11 cellular contexts compared by ENCODE assay signal in genomic region chr3:15148614-15149013, GRCh38. TPM values are rescaled to one million over a fixed set of nuclear protein-coding genes. Genes with fewer than 3 reads are reported as not detected.
DNase-seq lines count a peak whose midpoint lies in the region; ATAC-seq and TF ChIP-seq lines count a peak whose summit lies in the region.
"Had no signal": no experiment of that assay in that cellular context is flagged by ENCODE, and none has a peak within 500 bp of the region (broad histone marks: within the 10 kb centered on the region; RNA-seq: fewer than 3 reads in every experiment).

No MANE protein-coding gene starts in this region.

- no peak overlapping the region for H3K9ac ChIP-seq in DND-41 (ENCODE audit: low read depth, low read length)

- no peaks in the 10 kb centered on the region for H3K79me2 ChIP-seq in DND-41 (ENCODE audit: insufficient read depth, low read length)

- no peak overlapping the region for H3K27ac Mint-ChIP-seq in activated CD4-positive, alpha-beta memory T cell treated with anti-CD3 and anti-CD28 coated beads for 36 hours
- H3K27ac Mint-ChIP-seq: activated T-helper 2 cell treated with anti-CD3 and anti-CD28 coated beads, Interferon-gamma antibody, Interleukin-2, Interleukin-4, amounts not matched to agents 10 μg/mL and 5 μg/mL and 100 μg/mL, durations not matched to agents 14 hours and 24 hours and 36 hours; stimulated activated naive CD8-positive, alpha-beta T cell treated with anti-CD3 and anti-CD28 coated beads, Interleukin-15, amount 100 ng/mL, for 72 hours had no signal

- WGBS in body of pancreas, 2 donors = 36 to 44% methylated on average over 3 of the region's 3 CpGs

- no peak overlapping the region for H3K27ac ChIP-seq in DND-41 (ENCODE audit: low read length)
- no peak overlapping the region for H3K27ac ChIP-seq in body of pancreas
- H3K27ac ChIP-seq in lower lobe of right lung = no peak overlapping the region

- POLR2A ChIA-PET in activated CD4-positive, alpha-beta memory T cell treated with anti-CD3 and anti-CD28 coated beads for 36 hours (lab: Charles Lee) = no interaction called here

- H3K4me1 ChIP-seq in DND-41 (ENCODE audit: insufficient read depth, low read length) = no peaks in the 10 kb centered on the region
- peaks cover 3% of the 10 kb centered on the region for H3K4me1 ChIP-seq in body of pancreas
- H3K4me1 ChIP-seq in lower lobe of right lung = no peaks in the 10 kb centered on the region

- no peak overlapping the region for H2AFZ ChIP-seq in DND-41 (ENCODE audit: low read depth, low read length)

- peaks cover 18% of the 10 kb centered on the region for H3K27me3 Mint-ChIP-seq in activated CD4-positive, alpha-beta memory T cell treated with anti-CD3 and anti-CD28 coated beads for 36 hours

- peak; percentile 9 for DNase-seq in DND-41
- peak; percentile 22 for DNase-seq in LHCN-M2 (ENCODE audit: low read depth)
- DNase-seq in body of pancreas = peak; percentile 22 to 67 (median 54)
- no peak for DNase-seq in lower lobe of right lung
- DNase-seq in DMS114 treated with DMSO at 0.1 percent for 48 hours (lab: John Stamatoyannopoulos, UW; ENCODE audit: unreplicated experiment) = no peak
- no peak for DNase-seq in activated CD4-positive, alpha-beta memory T cell treated with anti-CD3 and anti-CD28 coated beads for 36 hours
- DNase-seq in GM19240 (ENCODE audit: insufficient read length, low spot score) = no peak
- DNase-seq: NCI-H2171 treated with DMSO at 0.1 percent for 48 hours; stimulated activated naive CD8-positive, alpha-beta T cell treated with anti-CD3 and anti-CD28 coated beads, Interleukin-15, amount 100 ng/mL, for 72 hours had no signal

- TF ChIP-seq CTCF in DND-41 (IDR thresholded peaks at IDR 0.05; ENCODE audit: borderline replicate concordance, extremely low read depth, low read length, poor library complexity, severe bottlenecking) = peak; percentile 20
- peak in 1 of 7 experiments; percentile 27 for TF ChIP-seq CTCF in body of pancreas (IDR thresholded peaks at IDR 0.05)
- TF ChIP-seq CTCF in lower lobe of right lung (IDR thresholded peaks at IDR 0.05) = no peak

- no peaks in the 10 kb centered on the region for H3K4me1 Mint-ChIP-seq in activated CD4-positive, alpha-beta memory T cell treated with anti-CD3 and anti-CD28 coated beads for 36 hours (ENCODE audit: low read depth)
- H3K4me1 Mint-ChIP-seq: stimulated activated naive CD8-positive, alpha-beta T cell treated with anti-CD3 and anti-CD28 coated beads, Interleukin-15, amount 100 ng/mL, for 72 hours had no signal

- CTCF ChIA-PET in activated CD4-positive, alpha-beta memory T cell treated with anti-CD3 and anti-CD28 coated beads for 36 hours (lab: Charles Lee) = interaction anchor here (1.3 kb wide), 1 partner anchor 30 kb away, joined by 4 read pairs; no protein-coding TSS in a partner anchor

- ATAC-seq in DND-41 (ENCODE audit: insufficient read depth, low read depth) = peak; percentile 61; the same call in 1 of the 3 replicates
- ATAC-seq in body of pancreas = peak; percentile 68
- peak; percentile 40 to 49 for ATAC-seq in lower lobe of right lung
- no peak for ATAC-seq in GM19395 (IDR thresholded peaks at IDR 0.05; ENCODE audit: unreplicated experiment)
- ATAC-seq: stimulated activated naive CD8-positive, alpha-beta T cell treated with anti-CD3 and anti-CD28 coated beads, Interleukin-15, amount 100 ng/mL, for 72 hours had no signal

- no peak overlapping the region for H3K4me3 ChIP-seq in DND-41 (ENCODE audit: low read depth in 1 of 2, low read length in 2 of 2)
- H3K4me3 ChIP-seq in body of pancreas = no peak overlapping the region
- H3K4me3 ChIP-seq in lower lobe of right lung = no peak overlapping the region

- intact Hi-C loops in body of pancreas (cut with DNase I) (no loop called here), lower lobe of right lung (cut with DNase I) (no loop called here)
- intact Hi-C loops in activated CD4-positive, alpha-beta memory T cell treated with anti-CD3 and anti-CD28 coated beads for 36 hours (cut with micrococcal nuclease) = no loop called here

- no peaks in the 10 kb centered on the region for H3K9me3 ChIP-seq in DND-41 (ENCODE audit: insufficient read depth, low read length, severe bottlenecking)
- no peaks in the 10 kb centered on the region for H3K9me3 ChIP-seq in body of pancreas
- H3K9me3 ChIP-seq in lower lobe of right lung = no peaks in the 10 kb centered on the region

- no peaks in the 10 kb centered on the region for H4K20me1 ChIP-seq in DND-41 (ENCODE audit: insufficient read depth, low read length)

- H3K4me3 Mint-ChIP-seq in activated CD4-positive, alpha-beta memory T cell treated with anti-CD3 and anti-CD28 coated beads for 36 hours = no peak overlapping the region
- H3K4me3 Mint-ChIP-seq: stimulated activated naive CD8-positive, alpha-beta T cell treated with anti-CD3 and anti-CD28 coated beads, Interleukin-15, amount 100 ng/mL, for 72 hours had no signal

- H3K27me3 ChIP-seq in DND-41 (ENCODE audit: insufficient read depth, low read length, poor library complexity) = peaks cover 22% of the 10 kb centered on the region
- no peaks in the 10 kb centered on the region for H3K27me3 ChIP-seq in body of pancreas
- peaks cover 2% of the 10 kb centered on the region for H3K27me3 ChIP-seq in lower lobe of right lung (ENCODE audit: low read depth)

- H3K4me2 ChIP-seq in DND-41 (ENCODE audit: insufficient read depth, low read length) = no peak overlapping the region

- TF ChIP-seq POLR2A in body of pancreas (IDR thresholded peaks at IDR 0.05) = no peak

- H3K9me3 Mint-ChIP-seq in activated CD4-positive, alpha-beta memory T cell treated with anti-CD3 and anti-CD28 coated beads for 36 hours = no peaks in the 10 kb centered on the region
- H3K9me3 Mint-ChIP-seq: activated T-helper 2 cell treated with anti-CD3 and anti-CD28 coated beads, Interferon-gamma antibody, Interleukin-2, Interleukin-4, amounts not matched to agents 10 μg/mL and 5 μg/mL and 100 μg/mL, durations not matched to agents 14 hours and 24 hours and 36 hours; stimulated activated naive CD8-positive, alpha-beta T cell treated with anti-CD3 and anti-CD28 coated beads, Interleukin-15, amount 100 ng/mL, for 72 hours had no signal

- H3K36me3 ChIP-seq in DND-41 (ENCODE audit: insufficient read depth, low read length) (no peaks in the 10 kb centered on the region), body of pancreas (replicated peaks in 1 of 2; ENCODE audit: insufficient read depth in 1 of 2, low read depth in 2 of 2) (no peaks in the 10 kb centered on the region), lower lobe of right lung (no peaks in the 10 kb centered on the region)

- H3K36me3 Mint-ChIP-seq in activated CD4-positive, alpha-beta memory T cell treated with anti-CD3 and anti-CD28 coated beads for 36 hours = no peaks in the 10 kb centered on the region

RNA-seq across cellular contexts. Expression of gene RBSN, which starts 49.7 kb away (rescaled TPM):
- total RNA-seq in LHCN-M2 (2014; rRNA removed) (18.7 and 25.3 TPM in 2 replicates), body of pancreas (1 to 10 TPM; 9.1 to 9.2 TPM), lower lobe of right lung (29.7 TPM)
- 8.8 TPM for polyA plus RNA-seq in LHCN-M2 (2012)
- 10 to 100 TPM; 15.0 to 15.3 TPM for total RNA-seq in activated CD4-positive, alpha-beta memory T cell treated with anti-CD3 and anti-CD28 coated beads for 36 hours

RNA-seq across cellular contexts. Expression of gene CAPN7, which starts 57.4 kb away (rescaled TPM):
- total RNA-seq in LHCN-M2 (2014; rRNA removed) (22.1 and 26.6 TPM in 2 replicates), body of pancreas (10 to 100 TPM; 38.1 to 40.5 TPM), lower lobe of right lung (49.4 TPM)
- polyA plus RNA-seq in LHCN-M2 (2012) = 7.4 TPM
- 10 to 100 TPM; 23.6 to 28.1 TPM for total RNA-seq in activated CD4-positive, alpha-beta memory T cell treated with anti-CD3 and anti-CD28 coated beads for 36 hours

Comparison
In these comparisons a context has a peak if more than half of its experiments do, and no peak if none do; other contexts are left out.
1. DNase-seq: peak in DND-41 (single experiment), LHCN-M2 (single experiment) and body of pancreas (4 of 4); none in lower lobe of right lung (single experiment), DMS114 treated with DMSO at 0.1 percent for 48 hours (single experiment), activated CD4-positive, alpha-beta memory T cell treated with anti-CD3 and anti-CD28 coated beads for 36 hours (single experiment) and GM19240 (single experiment).